Comparison of ENCODE assay signal across 14 cellular contexts in the genomic region with DNA sequence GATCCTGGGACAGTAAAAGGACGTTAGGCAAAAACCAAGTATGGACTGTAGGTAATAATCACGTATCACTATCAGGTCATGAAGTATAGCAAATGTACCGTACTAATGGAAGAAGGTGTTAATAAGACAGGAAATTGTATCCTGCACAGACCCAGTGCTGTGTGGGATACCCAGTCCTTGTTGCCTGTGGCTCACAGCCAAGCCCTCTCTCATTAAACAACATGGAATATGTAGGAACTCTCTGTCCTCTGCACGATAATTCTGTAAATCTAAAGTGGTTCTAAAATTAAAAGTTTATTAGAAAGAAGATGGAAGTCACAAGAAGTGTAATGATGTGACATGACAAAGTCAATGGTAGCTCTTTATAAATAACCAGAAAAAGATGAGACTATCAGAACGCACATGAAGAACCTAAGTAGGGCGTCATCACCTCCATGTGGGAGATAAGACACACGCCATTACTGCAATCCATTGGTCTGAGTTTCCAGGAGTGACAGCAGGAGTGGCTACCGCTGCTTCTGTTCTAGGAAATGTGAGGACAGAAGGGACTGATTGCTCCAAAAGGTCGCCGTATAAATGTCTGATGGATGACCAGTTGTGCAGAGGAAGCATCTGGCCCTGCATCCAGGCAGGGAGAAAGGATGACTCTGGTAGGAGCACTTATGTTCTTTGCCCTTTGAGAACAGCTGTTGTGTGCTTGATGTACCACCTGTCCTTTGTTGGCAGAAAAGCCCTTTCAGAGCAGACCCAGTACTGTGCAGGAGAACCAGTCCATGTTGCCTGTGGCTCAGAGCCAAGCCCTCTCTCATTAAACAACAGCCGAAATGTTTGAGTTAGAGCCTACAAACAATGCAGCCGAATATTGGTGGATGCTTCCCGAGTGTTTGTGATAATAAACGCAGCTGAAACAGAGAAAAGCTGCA.
DNase-seq lines count a peak whose midpoint lies in the region; ATAC-seq and TF ChIP-seq lines count a peak whose summit lies in the region.
"Had no signal": no experiment of that assay in that cellular context is flagged by ENCODE, and none has a peak within 500 bp of the region (broad histone marks: within the 10 kb centered on the region; RNA-seq: fewer than 3 reads in every experiment).

No MANE protein-coding gene starts in this region.

- H3K4me1 Mint-ChIP-seq in CD8-positive, alpha-beta T cell (ENCODE audit: low read depth), result no peaks in the 10 kb centered on the region
- no peaks in the 10 kb centered on the region for H3K4me1 Mint-ChIP-seq in CD4-positive, alpha-beta T cell (ENCODE audit: low read depth)

- no peaks in the 10 kb centered on the region for H3K9me3 Mint-ChIP-seq in CD8-positive, alpha-beta T cell
- no peaks in the 10 kb centered on the region for H3K9me3 Mint-ChIP-seq in CD4-positive, alpha-beta T cell

- TF ChIP-seq POLR2A in body of pancreas (IDR thresholded peaks at IDR 0.05), result no peak

- H3K4me3 Mint-ChIP-seq in CD8-positive, alpha-beta T cell, result no peak overlapping the region
- no peak overlapping the region for H3K4me3 Mint-ChIP-seq in CD4-positive, alpha-beta T cell

- CTCF ChIA-PET in CD8-positive, alpha-beta T cell (lab: Charles Lee), result no interaction called here
- CTCF ChIA-PET in CD4-positive, alpha-beta T cell (lab: Charles Lee), result interaction anchor here (0.5 kb wide), 1 partner anchor 45 kb away, joined by 3 read pairs; no protein-coding TSS in a partner anchor

- intact Hi-C loops in Right ventricle myocardium superior (cut with DNase I) (no loop called here), cardiac septum (cut with DNase I) (loop anchor here (10.0 kb wide), 1 partner anchor 108 kb away; no protein-coding TSS in a partner anchor), body of pancreas (cut with DNase I) (no loop called here), aorta (cut with DNase I) (no loop called here), ascending aorta (cut with DNase I) (no loop called here)
- intact Hi-C loops in CD8-positive, alpha-beta T cell (cut with DNase I, micrococcal nuclease), result no loop called here
- intact Hi-C loops in CD4-positive, alpha-beta T cell (cut with DNase I, micrococcal nuclease), result no loop called here

- no peaks in the 10 kb centered on the region for H3K36me3 ChIP-seq in body of pancreas (replicated peaks in 1 of 2; ENCODE audit: insufficient read depth in 1 of 2, low read depth in 2 of 2)
- H3K36me3 ChIP-seq in CD8-positive, alpha-beta T cell (ENCODE audit: insufficient read depth, low read length), result no peaks in the 10 kb centered on the region
- peaks cover 0 to 14% of the 10 kb centered on the region in 2 donors for H3K36me3 ChIP-seq in aorta (ENCODE audit: control insufficient read depth in 1 of 2, insufficient read depth in 2 of 2, low read length in 1 of 2)
- H3K36me3 ChIP-seq in ascending aorta, result peaks cover 5 to 10% of the 10 kb centered on the region in 2 donors
- H3K36me3 ChIP-seq: adrenal gland had no signal

- no peak overlapping the region for H3K27ac Mint-ChIP-seq in CD8-positive, alpha-beta T cell
- H3K27ac Mint-ChIP-seq in CD4-positive, alpha-beta T cell, result no peak overlapping the region

- no peak overlapping the region for H3K4me3 ChIP-seq in body of pancreas
- no peak overlapping the region for H3K4me3 ChIP-seq in CD8-positive, alpha-beta T cell (ENCODE audit: low read depth, low read length)
- H3K4me3 ChIP-seq in aorta (ENCODE audit: low read length in 2 of 2), result no peak overlapping the region
- no peak overlapping the region for H3K4me3 ChIP-seq in ascending aorta
- H3K4me3 ChIP-seq: adrenal gland, testis had no signal

- DNase-seq in Right ventricle myocardium superior, result no peak
- DNase-seq in cardiac septum (ENCODE audit: low spot score), result no peak
- DNase-seq in NCI-H2196 (lab: John Stamatoyannopoulos, UW; ENCODE audit: unreplicated experiment), result peak; percentile 92
- DNase-seq in body of pancreas, result peak in 3 of 4 donors; percentile 25 to 47 (median 38)
- DNase-seq in CD8-positive, alpha-beta T cell, result no peak
- no peak for DNase-seq in aorta
- no peak for DNase-seq in ascending aorta (ENCODE audit: low spot score in 2 of 2)
- DNase-seq in CD4-positive, alpha-beta T cell, result no peak
- DNase-seq: activated CD4-positive, alpha-beta T cell treated with anti-CD3 and anti-CD28 coated beads for 4 hours; activated T-cell treated with anti-CD3 and anti-CD28 coated beads, Interleukin-2, amount 50 U/mL, for 48 hours; adrenal gland; MV-4-11; T-helper 2 cell; testis had no signal

- no peak overlapping the region for H3K27ac ChIP-seq in body of pancreas
- no peak overlapping the region for H3K27ac ChIP-seq in CD8-positive, alpha-beta T cell (ENCODE audit: low read depth, low read length)
- H3K27ac ChIP-seq in aorta (ENCODE audit: low read depth in 1 of 2, low read length in 2 of 2), result no peak overlapping the region
- H3K27ac ChIP-seq in ascending aorta, result no peak overlapping the region
- no peak overlapping the region for H3K27ac ChIP-seq in CD4-positive, alpha-beta T cell (ENCODE audit: low read depth, low read length)
- H3K27ac ChIP-seq: adrenal gland, testis had no signal

- no peak for TF ChIP-seq CTCF in body of pancreas (IDR thresholded peaks at IDR 0.05)
- TF ChIP-seq CTCF in CD8-positive, alpha-beta T cell (IDR thresholded peaks at IDR 0.05), result no peak
- TF ChIP-seq CTCF in ascending aorta (IDR thresholded peaks at IDR 0.05), result no peak
- no peak for TF ChIP-seq CTCF in CD4-positive, alpha-beta T cell (IDR thresholded peaks at IDR 0.05)

- peak; percentile 80 for ATAC-seq in Right ventricle myocardium superior (ENCODE audit: poor library complexity)
- peak; percentile 27 for ATAC-seq in body of pancreas
- ATAC-seq in CD8-positive, alpha-beta T cell, result no peak
- no peak for ATAC-seq in aorta (ENCODE audit: low FRiP score)
- ATAC-seq in CD4-positive, alpha-beta T cell (ENCODE audit: poor library complexity), result no peak

- H3K9me3 ChIP-seq in body of pancreas (no peaks in the 10 kb centered on the region), aorta (ENCODE audit: control insufficient read depth, low read length) (no peaks in the 10 kb centered on the region), ascending aorta (no peaks in the 10 kb centered on the region)
- H3K9me3 ChIP-seq in CD8-positive, alpha-beta T cell (ENCODE audit: low read length), result no peaks in the 10 kb centered on the region
- no peaks in the 10 kb centered on the region for H3K9me3 ChIP-seq in CD4-positive, alpha-beta T cell (ENCODE audit: control insufficient read depth, low read length)
- H3K9me3 ChIP-seq: adrenal gland, testis had no signal

- H3K4me1 ChIP-seq in body of pancreas (no peaks in the 10 kb centered on the region), aorta (ENCODE audit: control insufficient read depth in 1 of 2, insufficient read depth in 2 of 2, low read length in 2 of 2) (no peaks in the 10 kb centered on the region), ascending aorta (no peaks in the 10 kb centered on the region)
- H3K4me1 ChIP-seq in CD8-positive, alpha-beta T cell (ENCODE audit: insufficient read depth, low read length), result no peaks in the 10 kb centered on the region
- H3K4me1 ChIP-seq: adrenal gland, testis had no signal

- 72 to 80% methylated on average over 12 to 14 of the region's 14 CpGs for WGBS in body of pancreas, 2 donors
- 85 to 89% methylated on average over 14 of the region's 14 CpGs for WGBS in aorta, 2 donors

- no peaks in the 10 kb centered on the region for H3K27me3 Mint-ChIP-seq in CD8-positive, alpha-beta T cell (ENCODE audit: low read depth)
- no peaks in the 10 kb centered on the region for H3K27me3 Mint-ChIP-seq in CD4-positive, alpha-beta T cell

- POLR2A ChIA-PET in CD8-positive, alpha-beta T cell (lab: Charles Lee), result no interaction called here
- POLR2A ChIA-PET in CD4-positive, alpha-beta T cell (lab: Charles Lee), result no interaction called here

- H3K36me3 Mint-ChIP-seq in CD8-positive, alpha-beta T cell, result peaks cover 38% of the 10 kb centered on the region
- peaks cover 36% of the 10 kb centered on the region for H3K36me3 Mint-ChIP-seq in CD4-positive, alpha-beta T cell (ENCODE audit: low read depth)

- H3K27me3 ChIP-seq in body of pancreas (no peaks in the 10 kb centered on the region), aorta (ENCODE audit: control insufficient read depth in 1 of 2, insufficient read depth in 2 of 2, low read length in 1 of 2) (no peaks in the 10 kb centered on the region), ascending aorta (no peaks in the 10 kb centered on the region)
- no peaks in the 10 kb centered on the region for H3K27me3 ChIP-seq in CD8-positive, alpha-beta T cell (ENCODE audit: insufficient read depth, low read length)
- no peaks in the 10 kb centered on the region for H3K27me3 ChIP-seq in CD4-positive, alpha-beta T cell (ENCODE audit: control insufficient read depth, insufficient read depth, low read length)
- H3K27me3 ChIP-seq: adrenal gland, testis had no signal

Comparison
In these comparisons a context has a peak if more than half of its experiments do, and no peak if none do; other contexts are left out.
1. ATAC-seq: peak in Right ventricle myocardium superior (single experiment) and body of pancreas (single experiment); none in CD8-positive, alpha-beta T cell (single experiment), aorta (single experiment) and CD4-positive, alpha-beta T cell (single experiment).
2. DNase-seq: peak in NCI-H2196 (single experiment) and body of pancreas (3 of 4); none in Right ventricle myocardium superior (single experiment), cardiac septum (single experiment), CD8-positive, alpha-beta T cell (0 of 7), aorta (0 of 2), ascending aorta (0 of 2) and CD4-positive, alpha-beta T cell (0 of 10).